11 cellular contexts compared by ENCODE assay signal in the genomic region with DNA sequence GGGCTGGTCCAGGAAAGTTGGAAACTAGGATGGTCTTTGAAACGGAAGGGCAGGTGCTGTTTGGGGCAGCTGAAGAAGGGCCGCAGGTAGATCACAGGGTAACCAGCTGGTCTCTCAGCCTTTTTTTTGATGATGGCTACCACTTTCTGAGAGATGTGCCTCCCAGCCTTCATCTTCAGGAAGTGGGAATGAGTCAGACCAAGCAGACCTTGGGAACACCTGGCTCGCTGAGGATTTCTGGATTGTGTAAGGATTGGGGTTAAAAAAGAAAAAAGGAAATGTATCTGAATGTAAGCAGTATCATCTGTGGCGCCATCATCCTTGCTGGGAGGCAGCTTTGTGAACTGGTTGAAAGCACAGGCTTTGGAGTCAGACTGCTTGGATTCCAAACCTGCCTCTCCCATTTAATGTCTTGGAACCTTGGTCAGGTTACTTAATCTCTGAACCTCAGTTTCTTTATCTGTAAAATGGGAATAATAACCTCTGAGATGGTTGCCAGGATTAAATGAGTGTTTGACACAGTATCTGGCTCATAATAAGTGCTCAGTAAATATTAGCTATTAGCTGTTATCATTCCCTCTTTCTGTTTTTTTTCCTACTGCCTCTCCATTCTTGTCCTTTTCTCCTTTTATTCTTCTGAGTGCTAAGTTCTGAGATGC. TPM values are rescaled to one million over a fixed set of nuclear protein-coding genes. Genes with fewer than 3 reads are reported as not detected.
DNase-seq lines count a peak whose midpoint lies in the region; ATAC-seq, FAIRE-seq and TF ChIP-seq lines count a peak whose summit lies in the region.
"Had no signal": no experiment of that assay in that cellular context is flagged by ENCODE, and none has a peak within 500 bp of the region (broad histone marks: within the 10 kb centered on the region; RNA-seq: fewer than 3 reads in every experiment).

No MANE protein-coding gene starts in this region.

- H3K36me3 Mint-ChIP-seq in activated CD4-positive, alpha-beta memory T cell treated with anti-CD3 and anti-CD28 coated beads, Interleukin-2, amount 10 ng/mL, durations not matched to agents 7 days and 5 days (ENCODE audit: low read depth) = no peaks in the 10 kb centered on the region
- no peaks in the 10 kb centered on the region for H3K36me3 Mint-ChIP-seq in activated CD4-positive, alpha-beta memory T cell treated with anti-CD3 and anti-CD28 coated beads for 36 hours
- H3K36me3 Mint-ChIP-seq in endothelial cell (ENCODE audit: low read depth, unreplicated experiment) = peaks cover 14% of the 10 kb centered on the region
- peaks cover 9% of the 10 kb centered on the region for H3K36me3 Mint-ChIP-seq in stimulated activated effector memory CD8-positive, alpha-beta T cell treated with anti-CD3 and anti-CD28 coated beads, Interleukin-12 subunit alpha, Interleukin-12 subunit beta, amount 100 ng/mL, for 72 hours

- no peak overlapping the region for H4K8ac ChIP-seq in neuronal stem cell (ENCODE audit: low read depth, low read length)

- no peak for DNase-seq in activated CD4-positive, alpha-beta memory T cell treated with anti-CD3 and anti-CD28 coated beads, Interleukin-2, amount 10 ng/mL, durations not matched to agents 7 days and 5 days
- DNase-seq in activated CD4-positive, alpha-beta memory T cell treated with anti-CD3 and anti-CD28 coated beads for 36 hours = no peak
- DNase-seq in NT2/D1 (ENCODE audit: low read depth, low spot score) = no peak
- DNase-seq in endothelial cell (ENCODE audit: low spot score) = no peak
- no peak for DNase-seq in stimulated activated effector memory CD8-positive, alpha-beta T cell treated with anti-CD3 and anti-CD28 coated beads, Interleukin-12 subunit alpha, Interleukin-12 subunit beta, amount 100 ng/mL, for 72 hours (ENCODE audit: low spot score in 2 of 2)
- no peak for DNase-seq in neuronal stem cell (ENCODE audit: low spot score)
- no peak for DNase-seq in frontal cortex (ENCODE audit: low spot score in 2 of 2)
- DNase-seq: left ventricle myocardium inferior, NCI-H146 had no signal

- no peak for FAIRE-seq in frontal cortex (lab: Jason Lieb, UNC)
- FAIRE-seq: GM12878 had no signal

- H3K4me3 ChIP-seq in NT2/D1 (ENCODE audit: insufficient read length, low read depth) (no peak overlapping the region), neuronal stem cell (ENCODE audit: low read length in 2 of 2) (no peak overlapping the region)
- H3K4me3 ChIP-seq: GM12878 had no signal

- H2AK5ac ChIP-seq in neuronal stem cell (ENCODE audit: low read depth, low read length) = no peak overlapping the region

- H3K18ac ChIP-seq in neuronal stem cell (ENCODE audit: low read length) = no peak overlapping the region

- H3K36me3 ChIP-seq in NT2/D1 (ENCODE audit: insufficient read depth, insufficient read length, low read length) (no peaks in the 10 kb centered on the region), neuronal stem cell (replicated peaks in 1 of 2; ENCODE audit: control insufficient read depth in 2 of 2, insufficient read depth in 2 of 2, low read length in 2 of 2) (no peaks in the 10 kb centered on the region)
- H3K36me3 ChIP-seq: left ventricle myocardium inferior had no signal

- H3K79me1 ChIP-seq in neuronal stem cell (ENCODE audit: low read depth, low read length) = no peaks in the 10 kb centered on the region

- H3K9ac ChIP-seq in NT2/D1 (ENCODE audit: insufficient read length, low read depth) = peak overlapping the region; percentile 36
- H3K9ac ChIP-seq in neuronal stem cell (ENCODE audit: low read depth, low read length, poor library complexity) = no peak overlapping the region

- H2BK5ac ChIP-seq in neuronal stem cell (ENCODE audit: low read length) = no peak overlapping the region

- H2BK12ac ChIP-seq in neuronal stem cell (ENCODE audit: low read length) = no peak overlapping the region

- peaks cover 26% of the 10 kb centered on the region for H3K27me3 Mint-ChIP-seq in activated CD4-positive, alpha-beta memory T cell treated with anti-CD3 and anti-CD28 coated beads, Interleukin-2, amount 10 ng/mL, durations not matched to agents 7 days and 5 days
- H3K27me3 Mint-ChIP-seq in activated CD4-positive, alpha-beta memory T cell treated with anti-CD3 and anti-CD28 coated beads for 36 hours = no peaks in the 10 kb centered on the region
- H3K27me3 Mint-ChIP-seq in endothelial cell (ENCODE audit: unreplicated experiment) = peaks cover 15% of the 10 kb centered on the region

- no peak for TF ChIP-seq CTCF in endothelial cell (IDR thresholded peaks at IDR 0.05; ENCODE audit: unreplicated experiment)

- intact Hi-C loops in activated CD4-positive, alpha-beta memory T cell treated with anti-CD3 and anti-CD28 coated beads for 36 hours (cut with micrococcal nuclease) = loop anchor here (5.0 kb wide), 2 partner anchors 43 to 258 kb away; a partner anchor contains a TSS

- no peak overlapping the region for H2BK15ac ChIP-seq in neuronal stem cell (ENCODE audit: low read length)

- no peak overlapping the region for H3K23ac ChIP-seq in neuronal stem cell (ENCODE audit: low read depth, low read length, poor library complexity)

- no peak overlapping the region for H2BK120ac ChIP-seq in neuronal stem cell (ENCODE audit: low read depth, low read length)

- H3K9me3 ChIP-seq in NT2/D1 (ENCODE audit: insufficient read depth, low read length) (no peaks in the 10 kb centered on the region), neuronal stem cell (replicated peaks in 1 of 2; ENCODE audit: control insufficient read depth in 2 of 2, insufficient read depth in 1 of 2, low read depth in 1 of 2, low read length in 2 of 2) (no peaks in the 10 kb centered on the region)
- H3K9me3 ChIP-seq: left ventricle myocardium inferior had no signal

- H4K91ac ChIP-seq in neuronal stem cell (ENCODE audit: low read depth, low read length, poor library complexity) = no peak overlapping the region

- no peak overlapping the region for H3K14ac ChIP-seq in neuronal stem cell (ENCODE audit: low read length)

- peaks cover 27% of the 10 kb centered on the region for H3K4me1 Mint-ChIP-seq in activated CD4-positive, alpha-beta memory T cell treated with anti-CD3 and anti-CD28 coated beads, Interleukin-2, amount 10 ng/mL, durations not matched to agents 7 days and 5 days
- peaks cover 20% of the 10 kb centered on the region for H3K4me1 Mint-ChIP-seq in activated CD4-positive, alpha-beta memory T cell treated with anti-CD3 and anti-CD28 coated beads for 36 hours (ENCODE audit: low read depth)
- H3K4me1 Mint-ChIP-seq in endothelial cell (ENCODE audit: unreplicated experiment) = peaks cover 23% of the 10 kb centered on the region
- H3K4me1 Mint-ChIP-seq in stimulated activated effector memory CD8-positive, alpha-beta T cell treated with anti-CD3 and anti-CD28 coated beads, Interleukin-12 subunit alpha, Interleukin-12 subunit beta, amount 100 ng/mL, for 72 hours = peaks cover 19% of the 10 kb centered on the region

- POLR2A ChIA-PET in activated CD4-positive, alpha-beta memory T cell treated with anti-CD3 and anti-CD28 coated beads, Interleukin-2, amount 10 ng/mL, durations not matched to agents 7 days and 5 days (lab: Charles Lee) = interaction anchor here (2.1 kb wide), 1 partner anchor 116 kb away, joined by 7 read pairs; a partner anchor contains a TSS
- POLR2A ChIA-PET in activated CD4-positive, alpha-beta memory T cell treated with anti-CD3 and anti-CD28 coated beads for 36 hours (lab: Charles Lee) = no interaction called here

- no peak overlapping the region for H3K4ac ChIP-seq in neuronal stem cell (ENCODE audit: low read length)

- H2AFZ ChIP-seq in neuronal stem cell (ENCODE audit: low read length) = no peak overlapping the region

- H3K4me3 Mint-ChIP-seq in activated CD4-positive, alpha-beta memory T cell treated with anti-CD3 and anti-CD28 coated beads, Interleukin-2, amount 10 ng/mL, durations not matched to agents 7 days and 5 days = peak overlapping the region; percentile 18
- H3K4me3 Mint-ChIP-seq in activated CD4-positive, alpha-beta memory T cell treated with anti-CD3 and anti-CD28 coated beads for 36 hours = no peak overlapping the region
- peak overlapping the region; percentile 52 for H3K4me3 Mint-ChIP-seq in endothelial cell (ENCODE audit: unreplicated experiment)
- peak overlapping the region; percentile 76 for H3K4me3 Mint-ChIP-seq in stimulated activated effector memory CD8-positive, alpha-beta T cell treated with anti-CD3 and anti-CD28 coated beads, Interleukin-12 subunit alpha, Interleukin-12 subunit beta, amount 100 ng/mL, for 72 hours

- no peaks in the 10 kb centered on the region for H3K9me3 Mint-ChIP-seq in activated CD4-positive, alpha-beta memory T cell treated with anti-CD3 and anti-CD28 coated beads, Interleukin-2, amount 10 ng/mL, durations not matched to agents 7 days and 5 days
- no peaks in the 10 kb centered on the region for H3K9me3 Mint-ChIP-seq in activated CD4-positive, alpha-beta memory T cell treated with anti-CD3 and anti-CD28 coated beads for 36 hours
- H3K9me3 Mint-ChIP-seq in endothelial cell (ENCODE audit: unreplicated experiment) = no peaks in the 10 kb centered on the region
- no peaks in the 10 kb centered on the region for H3K9me3 Mint-ChIP-seq in stimulated activated effector memory CD8-positive, alpha-beta T cell treated with anti-CD3 and anti-CD28 coated beads, Interleukin-12 subunit alpha, Interleukin-12 subunit beta, amount 100 ng/mL, for 72 hours

- CTCF ChIA-PET in activated CD4-positive, alpha-beta memory T cell treated with anti-CD3 and anti-CD28 coated beads, Interleukin-2, amount 10 ng/mL, durations not matched to agents 7 days and 5 days (lab: Charles Lee) = interaction anchor here (0.8 to 1.6 kb wide), 3 partner anchors 12 to 267 kb away, joined by 3 to 5 read pairs (median 4); a partner anchor contains a TSS
- CTCF ChIA-PET in activated CD4-positive, alpha-beta memory T cell treated with anti-CD3 and anti-CD28 coated beads for 36 hours (lab: Charles Lee) = interaction anchor here (0.7 to 5.5 kb wide), 8 partner anchors 11 to 266 kb away, joined by 3 to 40 read pairs (median 4); a partner anchor contains a TSS

- H3K4me2 ChIP-seq in neuronal stem cell (ENCODE audit: insufficient read depth, low read length, poor library complexity, severe bottlenecking) = no peak overlapping the region

- peaks cover 15% of the 10 kb centered on the region for H3K27me3 ChIP-seq in NT2/D1 (ENCODE audit: insufficient read depth, insufficient read length)
- H3K27me3 ChIP-seq in neuronal stem cell (ENCODE audit: control insufficient read depth in 3 of 3, insufficient read depth in 3 of 3, low read depth in 1 of 3, low read length in 3 of 3) = no peaks in the 10 kb centered on the region

- no peak overlapping the region for H3K27ac Mint-ChIP-seq in activated CD4-positive, alpha-beta memory T cell treated with anti-CD3 and anti-CD28 coated beads, Interleukin-2, amount 10 ng/mL, durations not matched to agents 7 days and 5 days
- H3K27ac Mint-ChIP-seq in activated CD4-positive, alpha-beta memory T cell treated with anti-CD3 and anti-CD28 coated beads for 36 hours = no peak overlapping the region
- H3K27ac Mint-ChIP-seq in endothelial cell (ENCODE audit: unreplicated experiment) = peak overlapping the region; percentile 63
- peak overlapping the region; percentile 13 for H3K27ac Mint-ChIP-seq in stimulated activated effector memory CD8-positive, alpha-beta T cell treated with anti-CD3 and anti-CD28 coated beads, Interleukin-12 subunit alpha, Interleukin-12 subunit beta, amount 100 ng/mL, for 72 hours

- no peak overlapping the region for H3K27ac ChIP-seq in neuronal stem cell (replicated peaks; ENCODE audit: low read length)

- no CpG with 5 or more reads among the region's 4 CpGs for WGBS in neuronal stem cell (ENCODE audit: extremely low coverage in 2 of 2, insufficient read length in 2 of 2, insufficient replicate concordance in 1 of 2), 2 donors

- no peak for ATAC-seq in stimulated activated effector memory CD8-positive, alpha-beta T cell treated with anti-CD3 and anti-CD28 coated beads, Interleukin-12 subunit alpha, Interleukin-12 subunit beta, amount 100 ng/mL, for 72 hours
- no peak for ATAC-seq in HG02938 (IDR thresholded peaks at IDR 0.05; ENCODE audit: unreplicated experiment)
- ATAC-seq: GM12878 had no signal

- H3K4me1 ChIP-seq in NT2/D1 (ENCODE audit: insufficient read depth, insufficient read length) (no peaks in the 10 kb centered on the region), neuronal stem cell (ENCODE audit: control insufficient read depth in 2 of 2, insufficient read depth in 1 of 2, low read depth in 1 of 2, low read length in 2 of 2) (peaks cover 6 to 9% of the 10 kb centered on the region in 2 donors)

RNA-seq across cellular contexts. Expression of a gene that starts 1.7 kb away (rescaled TPM):
- total RNA-seq in activated CD4-positive, alpha-beta memory T cell treated with anti-CD3 and anti-CD28 coated beads, Interleukin-2, amount 10 ng/mL, durations not matched to agents 7 days and 5 days = 1 to 10 TPM; 8.0 to 8.7 TPM
- 1 to 10 TPM; 6.2 to 8.9 TPM for total RNA-seq in activated CD4-positive, alpha-beta memory T cell treated with anti-CD3 and anti-CD28 coated beads for 36 hours
- total RNA-seq in endothelial cell (ENCODE audit: unreplicated experiment) (9.2 TPM), frontal cortex (19.2 TPM)
- polyA plus RNA-seq in neuronal stem cell (2013, experiment 1 of 2) = 20.1 TPM
- 20.2 TPM for polyA plus RNA-seq in neuronal stem cell (2013, experiment 2 of 2)

RNA-seq across cellular contexts. Expression of a gene that starts 19.6 kb away (rescaled TPM):
- not detected for total RNA-seq in activated CD4-positive, alpha-beta memory T cell treated with anti-CD3 and anti-CD28 coated beads, Interleukin-2, amount 10 ng/mL, durations not matched to agents 7 days and 5 days
- total RNA-seq in activated CD4-positive, alpha-beta memory T cell treated with anti-CD3 and anti-CD28 coated beads for 36 hours = not detected
- total RNA-seq in endothelial cell (ENCODE audit: unreplicated experiment) (1.9 TPM), frontal cortex (0.41 TPM)
- 0.18 TPM for polyA plus RNA-seq in neuronal stem cell (2013, experiment 1 of 2)
- polyA plus RNA-seq in neuronal stem cell (2013, experiment 2 of 2) = 0.14 TPM

RNA-seq across cellular contexts. Expression of a gene that starts 57.1 kb away (rescaled TPM):
- 10 to 100 TPM; 70.5 to 73.1 TPM for total RNA-seq in activated CD4-positive, alpha-beta memory T cell treated with anti-CD3 and anti-CD28 coated beads, Interleukin-2, amount 10 ng/mL, durations not matched to agents 7 days and 5 days
- total RNA-seq in activated CD4-positive, alpha-beta memory T cell treated with anti-CD3 and anti-CD28 coated beads for 36 hours = 10 to 100 TPM; 52.3 to 56.8 TPM
- total RNA-seq in endothelial cell (ENCODE audit: unreplicated experiment) (60.8 TPM), frontal cortex (35.9 TPM)
- polyA plus RNA-seq in neuronal stem cell (2013, experiment 1 of 2) = 68.8 TPM
- polyA plus RNA-seq in neuronal stem cell (2013, experiment 2 of 2) = 67.4 TPM

Comparison
In these comparisons a context has a peak if more than half of its experiments do, and no peak if none do; other contexts are left out.
1. H3K27ac Mint-ChIP-seq: peak in endothelial cell (single experiment) and stimulated activated effector memory CD8-positive, alpha-beta T cell treated with anti-CD3 and anti-CD28 coated beads, Interleukin-12 subunit alpha, Interleukin-12 subunit beta, amount 100 ng/mL, for 72 hours (single experiment); none in activated CD4-positive, alpha-beta memory T cell treated with anti-CD3 and anti-CD28 coated beads, Interleukin-2, amount 10 ng/mL, durations not matched to agents 7 days and 5 days (single experiment) and activated CD4-positive, alpha-beta memory T cell treated with anti-CD3 and anti-CD28 coated beads for 36 hours (single experiment).